Comparison of ENCODE assay signal across 13 cellular contexts in the genomic region with DNA sequence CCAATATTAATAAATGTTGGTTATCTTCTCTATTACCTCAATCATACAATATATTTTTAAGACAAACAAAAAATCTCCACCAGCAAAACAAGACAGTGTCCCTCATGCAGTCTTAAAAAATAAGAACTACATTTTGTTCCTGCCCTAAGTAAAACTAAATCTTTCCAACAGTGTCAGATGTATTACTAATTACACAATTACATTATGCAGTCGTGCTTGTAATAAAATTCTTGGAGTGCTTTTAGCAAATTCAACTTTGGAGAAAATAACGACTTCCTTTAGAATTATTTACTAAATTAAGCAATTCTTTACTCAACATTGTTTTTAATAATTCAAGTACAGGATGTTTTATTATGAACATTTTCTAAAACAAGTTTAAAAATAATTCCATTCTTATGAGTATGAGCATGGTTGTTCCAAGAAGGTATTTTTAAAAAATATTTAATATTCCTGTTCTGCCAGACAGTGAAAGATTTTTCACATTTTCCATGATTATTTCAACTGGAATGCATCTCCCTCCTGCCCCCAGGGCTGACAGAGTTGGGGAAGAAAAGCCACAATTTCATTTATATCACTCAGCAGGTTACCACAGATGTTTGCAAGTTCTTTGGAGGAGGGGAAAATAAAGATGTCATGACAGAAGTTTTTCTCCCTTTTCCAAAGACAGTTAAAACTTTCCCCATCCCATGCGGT.
DNase-seq lines count a peak whose midpoint lies in the region; ATAC-seq and TF ChIP-seq lines count a peak whose summit lies in the region.
"Had no signal": no experiment of that assay in that cellular context is flagged by ENCODE, and none has a peak within 500 bp of the region (broad histone marks: within the 10 kb centered on the region; RNA-seq: fewer than 3 reads in every experiment).

No MANE protein-coding gene starts in this region.

- H2AK5ac ChIP-seq in mesendoderm (ENCODE audit: low read length): no peak overlapping the region

- no peak overlapping the region for H3K18ac ChIP-seq in mesendoderm (ENCODE audit: low read length)

- DNase-seq in EH (ENCODE audit: low read depth) (peak; percentile 96), fibroblast of lung (ENCODE audit: low read depth in 2 of 2) (peak; percentile 62 to 89), sciatic nerve (ENCODE audit: low spot score) (no peak), mesendoderm (no peak), head of caudate nucleus (no peak)
- DNase-seq: CD4-positive, alpha-beta memory T cell; stimulated activated CD4-positive, alpha-beta T cell treated with anti-CD3 and anti-CD28 coated beads, Interleukin-15, amount 100 ng/mL, for 24 hours had no signal

- H3K4me1 ChIP-seq in fibroblast of lung (ENCODE audit: control insufficient read depth, extremely low read depth, insufficient read depth, low read length) (peaks cover 9% of the 10 kb centered on the region), mesendoderm (ENCODE audit: control insufficient read depth, low read depth, low read length) (no peaks in the 10 kb centered on the region)

- H3K4me2 ChIP-seq in fibroblast of lung (ENCODE audit: extremely low read depth, insufficient read depth, low read length) (no peak overlapping the region), mesendoderm (ENCODE audit: low read length) (no peak overlapping the region)
- H3K4me2 ChIP-seq: neural progenitor cell had no signal

- no peak overlapping the region for H2BK5ac ChIP-seq in mesendoderm (ENCODE audit: low read length)

- no peak overlapping the region for H3K4ac ChIP-seq in mesendoderm (ENCODE audit: low read depth, low read length)

- H4K5ac ChIP-seq in mesendoderm (ENCODE audit: low read length): no peak overlapping the region

- ATAC-seq in SK-N-SH treated with all-trans-retinoic acid at 6 μM for 48 hours (peak; percentile 89), sciatic nerve (peak; percentile 72), GM21367 (IDR thresholded peaks at IDR 0.05; ENCODE audit: unreplicated experiment) (no peak), HG03520 (IDR thresholded peaks at IDR 0.05; ENCODE audit: unreplicated experiment) (no peak)
- ATAC-seq: esophagus mucosa had no signal

- H3K79me2 ChIP-seq in fibroblast of lung (ENCODE audit: control insufficient read depth, insufficient read depth, low read length) (no peaks in the 10 kb centered on the region), mesendoderm (ENCODE audit: control insufficient read depth, insufficient read depth, low read length) (no peaks in the 10 kb centered on the region)

- H4K20me1 ChIP-seq in fibroblast of lung (ENCODE audit: control insufficient read depth, extremely low read depth, insufficient read depth, low read length): no peaks in the 10 kb centered on the region

- no peak overlapping the region for H4K8ac ChIP-seq in mesendoderm (ENCODE audit: low read depth, low read length)

- H3K79me1 ChIP-seq in mesendoderm (ENCODE audit: low read length): no peaks in the 10 kb centered on the region

- no peak overlapping the region for H2BK15ac ChIP-seq in mesendoderm (replicated peaks; ENCODE audit: low read depth)

- no peak overlapping the region for H3K56ac ChIP-seq in mesendoderm (ENCODE audit: low read length)

- no CpG with 5 or more reads among the region's 3 CpGs for WGBS in mesendoderm (ENCODE audit: extremely low coverage, insufficient coverage, low lambda C conversion rate)

- no peaks in the 10 kb centered on the region for H3K9me3 ChIP-seq in fibroblast of lung (ENCODE audit: control insufficient read depth, insufficient read depth, low read depth, low read length)

- TF ChIP-seq CTCF in fibroblast of lung (conservative IDR thresholded peaks at IDR 0.05 in 1 of 2, IDR thresholded peaks at IDR 0.05 in 1 of 2; ENCODE audit: low read depth in 1 of 2, low read length in 2 of 2): no peak

- H3K4me3 ChIP-seq in fibroblast of lung (replicated peaks in 1 of 4; ENCODE audit: control extremely low read depth in 1 of 4, insufficient read depth in 1 of 4, low read depth in 3 of 4, low read length in 4 of 4): no peak overlapping the region
- no peak overlapping the region for H3K4me3 ChIP-seq in mesendoderm (ENCODE audit: low read length)
- H3K4me3 ChIP-seq: neural progenitor cell had no signal

- H2BK120ac ChIP-seq in mesendoderm (ENCODE audit: low read depth, low read length): no peak overlapping the region

- no peak overlapping the region for H3K9ac ChIP-seq in fibroblast of lung (ENCODE audit: insufficient read depth, low read length)
- H3K9ac ChIP-seq in mesendoderm (ENCODE audit: low read length): no peak overlapping the region
- H3K9ac ChIP-seq: neural progenitor cell had no signal

- no peak overlapping the region for H2AFZ ChIP-seq in fibroblast of lung (ENCODE audit: low read length)
- H2AFZ ChIP-seq: neural progenitor cell had no signal

- no peaks in the 10 kb centered on the region for H3K36me3 ChIP-seq in fibroblast of lung (ENCODE audit: control insufficient read depth, insufficient read depth, low read length)
- no peaks in the 10 kb centered on the region for H3K36me3 ChIP-seq in mesendoderm (ENCODE audit: control insufficient read depth, insufficient read depth, low read length)
- H3K36me3 ChIP-seq: neural progenitor cell had no signal

- H3K23ac ChIP-seq in mesendoderm (ENCODE audit: low read length): no peak overlapping the region

- no peaks in the 10 kb centered on the region for H3K27me3 ChIP-seq in fibroblast of lung (ENCODE audit: control insufficient read depth, insufficient read depth, low read length)
- no peaks in the 10 kb centered on the region for H3K27me3 ChIP-seq in mesendoderm (ENCODE audit: insufficient read depth, low read length, poor library complexity)
- H3K27me3 ChIP-seq: neural progenitor cell had no signal

- H3K27ac ChIP-seq in fibroblast of lung (ENCODE audit: insufficient read depth, low read length): no peak overlapping the region
- H3K27ac ChIP-seq in mesendoderm (ENCODE audit: low read depth, low read length): no peak overlapping the region
- H3K27ac ChIP-seq: HL-60, neural progenitor cell had no signal

- intact Hi-C loops in sciatic nerve (cut with DNase I): no loop called here
- intact Hi-C loops in head of caudate nucleus (cut with DNase I): no loop called here

TF ChIP-seq in SK-N-SH treated with all-trans-retinoic acid at 6 μM for 48 hours, 23 proteins besides CTCF, POLR2A, EP300 and RAD21:
- TF ChIP-seq ISL1 (CRISPR knock-in tag; IDR thresholded peaks at IDR 0.05): peak; percentile 67
- TF ChIP-seq, protein P1, sequence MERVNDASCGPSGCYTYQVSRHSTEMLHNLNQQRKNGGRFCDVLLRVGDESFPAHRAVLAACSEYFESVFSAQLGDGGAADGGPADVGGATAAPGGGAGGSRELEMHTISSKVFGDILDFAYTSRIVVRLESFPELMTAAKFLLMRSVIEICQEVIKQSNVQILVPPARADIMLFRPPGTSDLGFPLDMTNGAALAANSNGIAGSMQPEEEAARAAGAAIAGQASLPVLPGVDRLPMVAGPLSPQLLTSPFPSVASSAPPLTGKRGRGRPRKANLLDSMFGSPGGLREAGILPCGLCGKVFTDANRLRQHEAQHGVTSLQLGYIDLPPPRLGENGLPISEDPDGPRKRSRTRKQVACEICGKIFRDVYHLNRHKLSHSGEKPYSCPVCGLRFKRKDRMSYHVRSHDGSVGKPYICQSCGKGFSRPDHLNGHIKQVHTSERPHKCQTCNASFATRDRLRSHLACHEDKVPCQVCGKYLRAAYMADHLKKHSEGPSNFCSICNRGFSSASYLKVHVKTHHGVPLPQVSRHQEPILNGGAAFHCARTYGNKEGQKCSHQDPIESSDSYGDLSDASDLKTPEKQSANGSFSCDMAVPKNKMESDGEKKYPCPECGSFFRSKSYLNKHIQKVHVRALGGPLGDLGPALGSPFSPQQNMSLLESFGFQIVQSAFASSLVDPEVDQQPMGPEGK (CRISPR knock-in tag; IDR thresholded peaks at IDR 0.05; ENCODE audit: borderline replicate concordance): peak; percentile 81; the same call in 1 of the 2 replicates
- no peak for TF ChIP-seq OSR1 (CRISPR knock-in tag; IDR thresholded peaks at IDR 0.05)
- TF ChIP-seq BACH2 (CRISPR knock-in tag; IDR thresholded peaks at IDR 0.05; ENCODE audit: borderline replicate concordance): no peak

Comparison
In these comparisons a context has a peak if more than half of its experiments do, and no peak if none do; other contexts are left out.
1. DNase-seq: peak in EH (single experiment) and fibroblast of lung (2 of 2); none in sciatic nerve (single experiment), mesendoderm (single experiment) and head of caudate nucleus (0 of 42).
2. ATAC-seq: peak in SK-N-SH treated with all-trans-retinoic acid at 6 μM for 48 hours (single experiment) and sciatic nerve (single experiment); none in GM21367 (single experiment) and HG03520 (single experiment).